ENCODE assay signal across 10 cellular contexts in genomic region chr6:11712760-11713159, GRCh38.
DNase-seq lines count a peak whose midpoint lies in the region; ATAC-seq lines count a peak whose summit lies in the region.
"Had no signal": no experiment of that assay in that cellular context is flagged by ENCODE, and none has a peak within 500 bp of the region (broad histone marks: within the 10 kb centered on the region; RNA-seq: fewer than 3 reads in every experiment).

No MANE protein-coding gene starts in this region.

- H3K27me3 Mint-ChIP-seq in activated T-helper 17 cell treated with anti-CD3 and anti-CD28 coated beads, Interleukin-2, amount 50 U/mL, for 72 hours, result no peaks in the 10 kb centered on the region

- no peaks in the 10 kb centered on the region for H3K79me2 ChIP-seq in GM23248 (ENCODE audit: insufficient read depth)
- H3K79me2 ChIP-seq in Karpas-422 (ENCODE audit: low read length), result no peaks in the 10 kb centered on the region

- peaks cover 71% of the 10 kb centered on the region for H3K4me1 Mint-ChIP-seq in activated T-helper 17 cell treated with anti-CD3 and anti-CD28 coated beads, Interleukin-2, amount 50 U/mL, for 72 hours

- peak overlapping the region; percentile 99 for H3K27ac Mint-ChIP-seq in activated T-helper 17 cell treated with anti-CD3 and anti-CD28 coated beads, Interleukin-2, amount 50 U/mL, for 72 hours

- H3K36me3 ChIP-seq in GM23248 (ENCODE audit: low read depth), result no peaks in the 10 kb centered on the region
- H3K36me3 ChIP-seq in Karpas-422 (ENCODE audit: insufficient read depth, low read length), result no peaks in the 10 kb centered on the region

- H3K36me3 Mint-ChIP-seq in activated T-helper 17 cell treated with anti-CD3 and anti-CD28 coated beads, Interleukin-2, amount 50 U/mL, for 72 hours (ENCODE audit: low read depth), result peaks cover 77% of the 10 kb centered on the region

- peak overlapping the region; percentile 60 for H3K4me2 ChIP-seq in GM23248 (ENCODE audit: unreplicated experiment)
- no peak overlapping the region for H3K4me2 ChIP-seq in Karpas-422 (ENCODE audit: low read depth, low read length, poor library complexity, severe bottlenecking)

- H3K9me3 ChIP-seq in GM23248 (ENCODE audit: low read depth) (no peaks in the 10 kb centered on the region), Karpas-422 (ENCODE audit: low read length) (no peaks in the 10 kb centered on the region)

- peak overlapping the region; percentile 58 for H3K27ac ChIP-seq in GM23248
- no peak overlapping the region for H3K27ac ChIP-seq in Karpas-422 (ENCODE audit: low read length)

- peak overlapping the region; percentile 61; the same call in 1 of the 2 replicates for H3K9ac ChIP-seq in GM23248
- H3K9ac ChIP-seq in Karpas-422 (ENCODE audit: low read length), result no peak overlapping the region

- H3K4me3 ChIP-seq in GM23248, result no peak overlapping the region
- no peak overlapping the region for H3K4me3 ChIP-seq in Karpas-422 (ENCODE audit: low read length)

- peak overlapping the region; percentile 89 for H3K4me3 Mint-ChIP-seq in activated T-helper 17 cell treated with anti-CD3 and anti-CD28 coated beads, Interleukin-2, amount 50 U/mL, for 72 hours

- no peaks in the 10 kb centered on the region for H4K20me1 ChIP-seq in GM23248 (ENCODE audit: insufficient read depth)
- H4K20me1 ChIP-seq in Karpas-422 (ENCODE audit: insufficient read depth, low read depth, low read length), result no peaks in the 10 kb centered on the region

- DNase-seq in A172 (ENCODE audit: low spot score), result peak; percentile 41
- DNase-seq in GM23248, result peak; percentile 75
- DNase-seq in iris pigment epithelial cell (ENCODE audit: low read depth), result peak; percentile 48
- no peak for DNase-seq in LoVo (ENCODE audit: low spot score)
- no peak for DNase-seq in NCI-H2081 (lab: John Stamatoyannopoulos, UW)
- no peak for DNase-seq in central memory CD4-positive, alpha-beta T cell
- no peak for DNase-seq in Karpas-422
- DNase-seq: cortex of kidney, KBM-7 had no signal

- peaks cover 8% of the 10 kb centered on the region for H3F3A ChIP-seq in GM23248 (ENCODE audit: insufficient read depth)

- H3K9me3 Mint-ChIP-seq in activated T-helper 17 cell treated with anti-CD3 and anti-CD28 coated beads, Interleukin-2, amount 50 U/mL, for 72 hours, result no peaks in the 10 kb centered on the region

- H3K27me3 ChIP-seq in GM23248 (replicated peaks; ENCODE audit: insufficient read depth) (no peaks in the 10 kb centered on the region), Karpas-422 (ENCODE audit: low read length) (no peaks in the 10 kb centered on the region)

- ATAC-seq in activated T-helper 17 cell treated with anti-CD3 and anti-CD28 coated beads, Interleukin-2, amount 50 U/mL, for 72 hours (replicated peaks), result peak; percentile 21

- in situ Hi-C loops in GM23248 (cut with MboI), result no loop called here

- H3K4me1 ChIP-seq in GM23248 (ENCODE audit: insufficient read depth) (peaks cover 22% of the 10 kb centered on the region), Karpas-422 (ENCODE audit: low read length) (no peaks in the 10 kb centered on the region)

- WGBS in GM23248 (ENCODE audit: low coverage in 1 of 2, low lambda C conversion rate in 2 of 2, missing lambda C conversion rate in 2 of 2), 2 experiments, result 41 to 48% methylated on average over 6 of the region's 6 CpGs

- H2AFZ ChIP-seq in GM23248, result 0 out of 2 replicates have a peak overlapping the region, but pooled peaks have one; percentile 77
- no peak overlapping the region for H2AFZ ChIP-seq in Karpas-422 (ENCODE audit: low read length)

- no peaks in the 10 kb centered on the region for H3K9me2 ChIP-seq in GM23248 (ENCODE audit: insufficient read depth)
- no peaks in the 10 kb centered on the region for H3K9me2 ChIP-seq in Karpas-422 (replicated peaks; ENCODE audit: insufficient read depth, low read length)

Comparison
In these comparisons a context has a peak if more than half of its experiments do, and no peak if none do; other contexts are left out.
1. DNase-seq: peak in A172 (single experiment), GM23248 (single experiment) and iris pigment epithelial cell (single experiment); none in LoVo (single experiment), NCI-H2081 (0 of 2), central memory CD4-positive, alpha-beta T cell (single experiment) and Karpas-422 (single experiment).